Comparison of ENCODE assay signal across 1 cellular context in the genomic region with DNA sequence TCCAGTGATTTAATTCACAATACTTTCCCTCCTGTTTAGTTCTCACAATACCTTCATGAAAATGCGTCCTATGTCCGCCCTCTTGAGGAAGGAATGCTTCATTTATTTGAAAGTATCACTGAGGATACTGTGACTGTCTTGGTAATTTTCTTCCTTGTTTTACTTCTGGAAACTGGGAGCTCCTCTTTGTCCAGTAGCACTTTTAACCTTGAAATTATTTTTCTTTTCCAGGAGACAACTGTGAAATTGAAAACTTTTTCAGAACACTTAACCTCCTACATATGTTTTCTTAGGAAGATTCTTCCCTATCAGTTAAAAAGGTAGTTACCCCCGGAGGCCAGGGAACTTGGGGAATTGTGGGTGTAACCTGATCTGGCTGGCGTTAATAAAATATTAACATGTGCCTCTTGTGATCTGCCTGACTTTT.
TF ChIP-seq lines count a peak whose summit lies in the region.

No MANE protein-coding gene starts in this region.

TF ChIP-seq in HepG2, 621 proteins besides CTCF, POLR2A, EP300 and RAD21 (continued from another document):
- TF ChIP-seq ZGPAT (CRISPR knock-in tag; IDR thresholded peaks at IDR 0.05) (no peak), MED1 (CRISPR knock-in tag; IDR thresholded peaks at IDR 0.05) (no peak), SP1 (IDR thresholded peaks at IDR 0.05) (no peak), SP1 (CRISPR knock-in tag; IDR thresholded peaks at IDR 0.05) (no peak), ATAD3A (CRISPR knock-in tag; IDR thresholded peaks at IDR 0.05) (no peak), SMARCE1 (IDR thresholded peaks at IDR 0.05; ENCODE audit: borderline replicate concordance) (no peak), ZNF567 (CRISPR knock-in tag; IDR thresholded peaks at IDR 0.05; ENCODE audit: borderline replicate concordance) (no peak), TBL1XR1 (IDR thresholded peaks at IDR 0.05; ENCODE audit: borderline replicate concordance, low read length, partially characterized antibody) (no peak)
- TF ChIP-seq, protein P1, sequence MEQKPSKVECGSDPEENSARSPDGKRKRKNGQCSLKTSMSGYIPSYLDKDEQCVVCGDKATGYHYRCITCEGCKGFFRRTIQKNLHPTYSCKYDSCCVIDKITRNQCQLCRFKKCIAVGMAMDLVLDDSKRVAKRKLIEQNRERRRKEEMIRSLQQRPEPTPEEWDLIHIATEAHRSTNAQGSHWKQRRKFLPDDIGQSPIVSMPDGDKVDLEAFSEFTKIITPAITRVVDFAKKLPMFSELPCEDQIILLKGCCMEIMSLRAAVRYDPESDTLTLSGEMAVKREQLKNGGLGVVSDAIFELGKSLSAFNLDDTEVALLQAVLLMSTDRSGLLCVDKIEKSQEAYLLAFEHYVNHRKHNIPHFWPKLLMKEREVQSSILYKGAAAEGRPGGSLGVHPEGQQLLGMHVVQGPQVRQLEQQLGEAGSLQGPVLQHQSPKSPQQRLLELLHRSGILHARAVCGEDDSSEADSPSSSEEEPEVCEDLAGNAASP (CRISPR knock-in tag; IDR thresholded peaks at IDR 0.05; ENCODE audit: borderline replicate concordance): no peak
